Comparison of ENCODE assay signal across 8 cellular contexts in genomic region chr17:16215273-16215964, GRCh38. TPM values are rescaled to one million over a fixed set of nuclear protein-coding genes. Genes with fewer than 3 reads are reported as not detected.
DNase-seq lines count a peak whose midpoint lies in the region; ATAC-seq and TF ChIP-seq lines count a peak whose summit lies in the region.

Gene NCOR1 (minus strand): TSS chr17:16215534. CDS start chr17:16194569, 20,965 bp downstream.

- H3K79me2 ChIP-seq in SK-N-SH (ENCODE audit: insufficient read depth), result peaks cover 96% of the 10 kb centered on the region

- TF ChIP-seq POLR2A in NB4 (IDR thresholded peaks at IDR 0.05; ENCODE audit: extremely low read depth, insufficient read length), result peak; percentile 93
- TF ChIP-seq POLR2A in suprapubic skin (IDR thresholded peaks at IDR 0.05), result peak in 1 of 2 donors; percentile 89

- H3K4me2 ChIP-seq in SK-N-SH, result peak within 1 kb of the TSS; percentile 91

- no peaks in the 10 kb centered on the region for H3K9me3 ChIP-seq in SK-N-SH
- H3K9me3 ChIP-seq in suprapubic skin, result no peaks in the 10 kb centered on the region

- H2AFZ ChIP-seq in SK-N-SH (ENCODE audit: low read depth), result peak within 1 kb of the TSS; percentile 83

- peak within 1 kb of the TSS; percentile 82 for H3K4me3 ChIP-seq in NB4 (ENCODE audit: low read depth, low read length)
- H3K4me3 ChIP-seq in SK-N-SH (ENCODE audit: low read depth in 2 of 2, low read length in 1 of 2), result peak within 1 kb of the TSS; percentile 81
- H3K4me3 ChIP-seq in suprapubic skin, result peak within 1 kb of the TSS; percentile 96

- peak; percentile 61 for ATAC-seq in HG02571 (IDR thresholded peaks at IDR 0.05; ENCODE audit: unreplicated experiment)

- H3K27ac ChIP-seq in SK-N-SH (ENCODE audit: low read depth in 2 of 2, low read length in 1 of 2) (peak within 1 kb of the TSS; percentile 92 to 97), suprapubic skin (peak within 1 kb of the TSS; percentile 97)

- H3K27me3 ChIP-seq in SK-N-SH (ENCODE audit: insufficient read depth), result no peaks in the 10 kb centered on the region
- no peaks in the 10 kb centered on the region for H3K27me3 ChIP-seq in suprapubic skin

- TF ChIP-seq CTCF in GM10248 (IDR thresholded peaks at IDR 0.05; ENCODE audit: control extremely low read depth, extremely low read depth, low read depth, missing control alignments) (peak; percentile 27), NB4 (IDR thresholded peaks at IDR 0.05; ENCODE audit: low read depth, low read length) (no peak), SK-N-SH (IDR thresholded peaks at IDR 0.05) (peak; percentile 38), suprapubic skin (IDR thresholded peaks at IDR 0.05) (no peak)

- POLR2A ChIA-PET in GM10248 (lab: Yijun Ruan, JAX), result no interaction called here
- POLR2A ChIA-PET in SK-N-SH (lab: Yijun Ruan, JAX), result interaction anchor here (0.8 to 1.6 kb wide), 4 partner anchors 137 to 376 kb away, joined by 3 to 5 read pairs (median 4); partner anchors contain the start of genes TTC19, UBB and ZSWIM7

- H3K9me2 ChIP-seq in SK-N-SH, result no peaks in the 10 kb centered on the region

- TF ChIP-seq RAD21 in SK-N-SH (IDR thresholded peaks at IDR 0.05; ENCODE audit: low read length), result peak; percentile 41

- DNase-seq in GM10248 (ENCODE audit: extremely low spot score), result peak; percentile 91
- peak; percentile 97 for DNase-seq in NB4 (ENCODE audit: low read depth)
- peak; percentile 94 for DNase-seq in SK-N-SH
- DNase-seq in activated naive CD4-positive, alpha-beta T cell treated with anti-CD3 and anti-CD28 coated beads, Interleukin-2, amount 50 U/mL, for 16 hours, result peak; percentile 91
- DNase-seq in globus pallidus (ENCODE audit: low spot score), result peak; percentile 90
- DNase-seq in occipital lobe (lab: John Stamatoyannopoulos, UW), result peak; percentile 90
- DNase-seq in suprapubic skin (ENCODE audit: low spot score in 2 of 2), result peak; percentile 93 to 94

- CTCF ChIA-PET in GM10248 (lab: Yijun Ruan, JAX) (interaction anchor here (1.1 to 3.3 kb wide), 5 partner anchors 8 to 71 kb away, joined by 3 to 11 read pairs (median 4); no protein-coding TSS in a partner anchor), SK-N-SH (lab: Yijun Ruan, JAX) (interaction anchor here (1.0 to 1.4 kb wide), 4 partner anchors 11 to 148 kb away, joined by 3 read pairs; no protein-coding TSS in a partner anchor)

- H4K20me1 ChIP-seq in SK-N-SH (ENCODE audit: insufficient read depth), result peaks cover 37% of the 10 kb centered on the region

- peaks cover 31% of the 10 kb centered on the region for H3F3A ChIP-seq in SK-N-SH (replicated peaks; ENCODE audit: insufficient read depth)

- TF ChIP-seq EP300 in SK-N-SH (IDR thresholded peaks at IDR 0.05; ENCODE audit: borderline replicate concordance in 1 of 2, low read depth in 1 of 2, low read length in 1 of 2) (peak in 1 of 2 experiments; percentile 55; a peak in 1 of 4 replicates), suprapubic skin (IDR thresholded peaks at IDR 0.05) (no peak)

- peak within 1 kb of the TSS; percentile 98 for H3K9ac ChIP-seq in SK-N-SH

- H3K4me1 ChIP-seq in SK-N-SH (ENCODE audit: control insufficient read depth in 1 of 2, insufficient read depth in 2 of 2, low read depth in 1 of 2, low read length in 1 of 2), result peaks cover 4 to 13% of the 10 kb centered on the region in 2 experiments; a peak in 3 of 4 replicates
- peaks cover 53% of the 10 kb centered on the region for H3K4me1 ChIP-seq in suprapubic skin

- WGBS in SK-N-SH (ENCODE audit: low lambda C conversion rate), result under 1% methylated on average over 21 of the region's 82 CpGs
- WGBS in suprapubic skin, result 2% methylated on average over 26 of the region's 82 CpGs

- peaks cover 0 to 6% of the 10 kb centered on the region in 2 experiments for H3K36me3 ChIP-seq in SK-N-SH (replicated peaks in 1 of 2; ENCODE audit: control insufficient read depth in 1 of 2, insufficient read depth in 2 of 2, low read length in 1 of 2)
- no peaks in the 10 kb centered on the region for H3K36me3 ChIP-seq in suprapubic skin

TF ChIP-seq in SK-N-SH, 30 proteins besides CTCF, POLR2A, EP300 and RAD21 (continues in another document):
- TF ChIP-seq TCF12 (IDR thresholded peaks at IDR 0.05) (peak; percentile 10; the same call in 1 of the 2 replicates), POLR2AphosphoS5 (IDR thresholded peaks at IDR 0.05; ENCODE audit: low read depth, low read length) (peak; percentile 92), MEF2A (IDR thresholded peaks at IDR 0.05; ENCODE audit: borderline replicate concordance, low read depth) (0 out of 2 replicates have a peak, but pooled peaks have one; percentile 19), GABPA (IDR thresholded peaks at IDR 0.05; ENCODE audit: low read depth) (peak; percentile 52; the same call in 1 of the 2 replicates), USF2 (IDR thresholded peaks at IDR 0.05; ENCODE audit: borderline replicate concordance, low read depth, low read length) (no peak), MXI1 (IDR thresholded peaks at IDR 0.05; ENCODE audit: low read depth, low read length) (peak; percentile 58), NFIC (IDR thresholded peaks at IDR 0.05; ENCODE audit: borderline replicate concordance) (0 out of 2 replicates have a peak, but pooled peaks have one; percentile 12), JUND (IDR thresholded peaks at IDR 0.05) (no peak), ZBTB33 (IDR thresholded peaks at IDR 0.05; ENCODE audit: borderline replicate concordance, low read depth) (no peak), REST (IDR thresholded peaks at IDR 0.05; ENCODE audit: low read depth, low read length) (0 out of 2 replicates have a peak, but pooled peaks have one; percentile 10), CHD2 (IDR thresholded peaks at IDR 0.05; ENCODE audit: low read length, partially characterized antibody) (peak; percentile 71), FOXM1 (IDR thresholded peaks at IDR 0.05; ENCODE audit: low read depth) (no peak; the same call in 1 of the 2 replicates), IRF3 (IDR thresholded peaks at IDR 0.05; ENCODE audit: low read depth, low read length) (no peak), RXRA (IDR thresholded peaks at IDR 0.05; ENCODE audit: borderline replicate concordance, low read depth) (0 out of 2 replicates have a peak, but pooled peaks have one; percentile 7)

RNA-seq across cellular contexts. Expression of gene NCOR1, which starts in this region (rescaled TPM):
- 42.1 and 43.0 TPM in 2 replicates for polyA plus RNA-seq in SK-N-SH (2012; rRNA removed)
- 27.2 and 39.1 TPM in 2 replicates for polyA plus RNA-seq in SK-N-SH (2012; cell fraction: cytosol; rRNA removed)
- 61.7 and 72.9 TPM in 2 replicates for polyA plus RNA-seq in SK-N-SH (2012; cell fraction: nucleus; rRNA removed)
- 116 TPM for total RNA-seq in occipital lobe
- 100 to 1,000 TPM; 136 to 320 (median 177) TPM for total RNA-seq in suprapubic skin

Comparison
In these comparisons a context has a peak if more than half of its experiments do, and no peak if none do; other contexts are left out.
1. Peak in every context shown above with its lines: DNase-seq, ATAC-seq, H3K4me3 ChIP-seq and H3K27ac ChIP-seq.
2. CTCF ChIP-seq: peak in GM10248 (single experiment) and SK-N-SH (single experiment); none in NB4 (single experiment) and suprapubic skin (0 of 2).